7 cellular contexts compared by ENCODE assay signal in genomic region chr9:83920942-83921707, GRCh38. TPM values are rescaled to one million over a fixed set of nuclear protein-coding genes. Genes with fewer than 3 reads are reported as not detected.
DNase-seq lines count a peak whose midpoint lies in the region; ATAC-seq and TF ChIP-seq lines count a peak whose summit lies in the region.

KIF27 (minus strand) TSS chr9:83921432; CDS start chr9:83915591, 5,841 bp downstream.

- peak within 1 kb of the TSS; percentile 94 for H3K4me2 ChIP-seq in hepatocyte

- H3K36me3 ChIP-seq in hepatocyte (replicated peaks; ENCODE audit: insufficient read depth, low read depth): no peaks in the 10 kb centered on the region

- H4K20me1 ChIP-seq in hepatocyte (ENCODE audit: insufficient read depth, poor library complexity, severe bottlenecking): no peaks in the 10 kb centered on the region

- H2AFZ ChIP-seq in hepatocyte: peak within 1 kb of the TSS; percentile 92

- H3K79me2 ChIP-seq in hepatocyte: peaks cover 13% of the 10 kb centered on the region

- peak within 1 kb of the TSS; percentile 97 for H3K27ac ChIP-seq in hepatocyte

- no peaks in the 10 kb centered on the region for H3K9me2 ChIP-seq in hepatocyte (replicated peaks; ENCODE audit: insufficient read depth)

- H3K4me3 ChIP-seq in astrocyte of the cerebellum (ENCODE audit: low read depth, low read length) (peak within 1 kb of the TSS; percentile 70), hepatocyte (peak within 1 kb of the TSS; percentile 76)

- in situ Hi-C loops in astrocyte of the cerebellum (cut with HindIII; ENCODE audit: low sequenced_read_pairs): no loop called here

- H3K4me1 ChIP-seq in hepatocyte (ENCODE audit: insufficient read depth): peaks cover 10% of the 10 kb centered on the region

- DNase-seq in NCI-H2029 (lab: John Stamatoyannopoulos, UW) (peak; percentile 96), T-helper 9 cell (peak; percentile 93), astrocyte of the cerebellum (ENCODE audit: low read depth) (peak; percentile 92), hepatocyte (ENCODE audit: low spot score) (peak; percentile 99), renal cortical epithelial cell (ENCODE audit: low read depth) (peak; percentile 87)

- H3K9me3 ChIP-seq in hepatocyte (ENCODE audit: low read depth): no peaks in the 10 kb centered on the region

- 2% methylated on average over 33 of the region's 91 CpGs for WGBS in hepatocyte (ENCODE audit: low lambda C conversion rate, missing lambda C conversion rate)

- no peaks in the 10 kb centered on the region for H3K27me3 ChIP-seq in hepatocyte

- ATAC-seq in GM18508 (IDR thresholded peaks at IDR 0.05; ENCODE audit: insufficient read depth, unreplicated experiment) (peak; percentile 79), HG02981 (IDR thresholded peaks at IDR 0.05; ENCODE audit: unreplicated experiment) (peak; percentile 91)

- TF ChIP-seq CTCF in astrocyte of the cerebellum (IDR thresholded peaks at IDR 0.05; ENCODE audit: low read depth, low read length, missing control alignments): peak; percentile 28
- TF ChIP-seq CTCF in hepatocyte (IDR thresholded peaks at IDR 0.05; ENCODE audit: poor library complexity): peak; percentile 39

RNA-seq across cellular contexts. Expression of gene KIF27, which starts in this region (rescaled TPM):
- total RNA-seq in hepatocyte (4.4 and 4.6 TPM in 2 replicates), renal cortical epithelial cell (4.3 and 13.3 TPM in 2 replicates)
- 5.1 and 6.2 TPM in 2 replicates for polyA plus RNA-seq in hepatocyte

Comparison
In these comparisons a context has a peak if more than half of its experiments do, and no peak if none do; other contexts are left out.
1. Peak in every context shown above with its lines: DNase-seq, ATAC-seq, H3K4me3 ChIP-seq and H3K27ac ChIP-seq.